In genomic region chr1:96966536-96967138, GRCh38 we compare ENCODE assay signal across 8 cellular contexts.
DNase-seq lines count a peak whose midpoint lies in the region; ATAC-seq, FAIRE-seq and TF ChIP-seq lines count a peak whose summit lies in the region.

No MANE protein-coding gene starts in this region.

- FAIRE-seq in RCC 7860 (lab: Jason Lieb, UNC): peak; percentile 75

- intact Hi-C loops in activated T-helper 1 cell treated with anti-CD3 and anti-CD28 coated beads, Interleukin-12 subunit alpha, Interleukin-12 subunit beta, Interleukin-2, Interleukin-4 antibody, amounts not matched to agents 30 ng/mL and 10 ng/mL and 1 ng/mL, durations not matched to agents 14 hours and 24 hours and 36 hours (cut with micrococcal nuclease): loop anchor here (1.0 kb wide), 3 partner anchors 854 to 1502 kb away; no protein-coding TSS in a partner anchor

- DNase-seq in EL (peak; percentile 71), RCC 7860 (ENCODE audit: low spot score) (peak; percentile 57), fibroblast of the conjunctiva (ENCODE audit: low read depth) (peak; percentile 76), occipital lobe (lab: John Stamatoyannopoulos, UW) (peak; percentile 66), thoracic aorta (ENCODE audit: low spot score) (peak; percentile 11)
- peak; percentile 43 for DNase-seq in activated T-helper 1 cell treated with anti-CD3 and anti-CD28 coated beads, Interleukin-12 subunit alpha, Interleukin-12 subunit beta, Interleukin-2, Interleukin-4 antibody, amounts not matched to agents 30 ng/mL and 10 ng/mL and 1 ng/mL, durations not matched to agents 14 hours and 24 hours and 36 hours (ENCODE audit: low spot score)

- no peak overlapping the region for H3K4me3 Mint-ChIP-seq in activated T-helper 1 cell treated with anti-CD3 and anti-CD28 coated beads, Interleukin-12 subunit alpha, Interleukin-12 subunit beta, Interleukin-2, Interleukin-4 antibody, amounts not matched to agents 30 ng/mL and 10 ng/mL and 1 ng/mL, durations not matched to agents 14 hours and 24 hours and 36 hours

- no peaks in the 10 kb centered on the region for H3K4me1 Mint-ChIP-seq in activated T-helper 1 cell treated with anti-CD3 and anti-CD28 coated beads, Interleukin-12 subunit alpha, Interleukin-12 subunit beta, Interleukin-2, Interleukin-4 antibody, amounts not matched to agents 30 ng/mL and 10 ng/mL and 1 ng/mL, durations not matched to agents 14 hours and 24 hours and 36 hours (ENCODE audit: low read depth)

- no peak for TF ChIP-seq EP300 in Ishikawa (IDR thresholded peaks at IDR 0.05; ENCODE audit: borderline replicate concordance)

- peaks cover 7% of the 10 kb centered on the region for H3K27me3 Mint-ChIP-seq in activated T-helper 1 cell treated with anti-CD3 and anti-CD28 coated beads, Interleukin-12 subunit alpha, Interleukin-12 subunit beta, Interleukin-2, Interleukin-4 antibody, amounts not matched to agents 30 ng/mL and 10 ng/mL and 1 ng/mL, durations not matched to agents 14 hours and 24 hours and 36 hours (ENCODE audit: insufficient read depth)

- H3K36me3 Mint-ChIP-seq in activated T-helper 1 cell treated with anti-CD3 and anti-CD28 coated beads, Interleukin-12 subunit alpha, Interleukin-12 subunit beta, Interleukin-2, Interleukin-4 antibody, amounts not matched to agents 30 ng/mL and 10 ng/mL and 1 ng/mL, durations not matched to agents 14 hours and 24 hours and 36 hours (ENCODE audit: low read depth): no peaks in the 10 kb centered on the region

- no peak overlapping the region for H3K4me3 ChIP-seq in thoracic aorta

- H3K36me3 ChIP-seq in thoracic aorta: no peaks in the 10 kb centered on the region

- peaks cover 0 to 18% of the 10 kb centered on the region in 2 donors for H3K4me1 ChIP-seq in thoracic aorta (ENCODE audit: control insufficient read depth in 1 of 2, low read depth in 2 of 2)

- TF ChIP-seq RAD21 in Ishikawa (IDR thresholded peaks at IDR 0.05; ENCODE audit: low read depth): peak; percentile 81

- H3K9me3 Mint-ChIP-seq in activated T-helper 1 cell treated with anti-CD3 and anti-CD28 coated beads, Interleukin-12 subunit alpha, Interleukin-12 subunit beta, Interleukin-2, Interleukin-4 antibody, amounts not matched to agents 30 ng/mL and 10 ng/mL and 1 ng/mL, durations not matched to agents 14 hours and 24 hours and 36 hours: no peaks in the 10 kb centered on the region

- H3K27me3 ChIP-seq in thoracic aorta (replicated peaks; ENCODE audit: insufficient read depth): no peaks in the 10 kb centered on the region

- H3K27ac Mint-ChIP-seq in activated T-helper 1 cell treated with anti-CD3 and anti-CD28 coated beads, Interleukin-12 subunit alpha, Interleukin-12 subunit beta, Interleukin-2, Interleukin-4 antibody, amounts not matched to agents 30 ng/mL and 10 ng/mL and 1 ng/mL, durations not matched to agents 14 hours and 24 hours and 36 hours: no peak overlapping the region

- peak; percentile 91 for TF ChIP-seq CTCF in thoracic aorta (IDR thresholded peaks at IDR 0.05)

- peak; percentile 92 for ATAC-seq in GM21529 (IDR thresholded peaks at IDR 0.05; ENCODE audit: unreplicated experiment)
- ATAC-seq in thoracic aorta (ENCODE audit: insufficient number of reproducible peaks, low FRiP score, low read depth): no peak

- no peaks in the 10 kb centered on the region for H3K9me3 ChIP-seq in thoracic aorta

- H3K27ac ChIP-seq in thoracic aorta: no peak overlapping the region

TF ChIP-seq in Ishikawa, 13 proteins besides CTCF, POLR2A, EP300 and RAD21:
- TF ChIP-seq USF1 (IDR thresholded peaks at IDR 0.05): no peak
- TF ChIP-seq ZBTB7A (IDR thresholded peaks at IDR 0.05; ENCODE audit: low read depth): no peak
- no peak for TF ChIP-seq MAX (IDR thresholded peaks at IDR 0.05)
- TF ChIP-seq TEAD4 (IDR thresholded peaks at IDR 0.05): no peak
- TF ChIP-seq TAF1 (IDR thresholded peaks at IDR 0.05; ENCODE audit: low read depth): no peak

Comparison
In these comparisons a context has a peak if more than half of its experiments do, and no peak if none do; other contexts are left out.
1. DNase-seq: peak in every context shown above with its lines; median percentile 76 in fibroblast of the conjunctiva; 71 in EL; 66 in occipital lobe; 57 in RCC 7860; 43 in activated T-helper 1 cell treated with anti-CD3 and anti-CD28 coated beads, Interleukin-12 subunit alpha, Interleukin-12 subunit beta, Interleukin-2, Interleukin-4 antibody, amounts not matched to agents 30 ng/mL and 10 ng/mL and 1 ng/mL, durations not matched to agents 14 hours and 24 hours and 36 hours; 11 in thoracic aorta.